Comparison of ENCODE assay signal across 20 cellular contexts in genomic region chr7:216360-217300, GRCh38. TPM values are rescaled to one million over a fixed set of nuclear protein-coding genes. Genes with fewer than 3 reads are reported as not detected.
DNase-seq lines count a peak whose midpoint lies in the region; ATAC-seq, FAIRE-seq and TF ChIP-seq lines count a peak whose summit lies in the region.
"Had no signal": no experiment of that assay in that cellular context is flagged by ENCODE, and none has a peak within 500 bp of the region (broad histone marks: within the 10 kb centered on the region; RNA-seq: fewer than 3 reads in every experiment).

No MANE protein-coding gene starts in this region.

- TF ChIP-seq POLR2A in K562 (conservative IDR thresholded peaks at IDR 0.05) = no peak

- TF ChIP-seq EP300 in K562 (IDR thresholded peaks at IDR 0.05; ENCODE audit: low read length) = no peak

- H3K4me1 Mint-ChIP-seq in activated CD8-positive, alpha-beta memory T cell treated with anti-CD3 and anti-CD28 coated beads, Interleukin-2, amount 10 ng/mL, durations not matched to agents 7 days and 5 days = no peaks in the 10 kb centered on the region

- H3K9ac ChIP-seq in BLaER1 treated with 17β-estradiol and CSF1 and Interleukin-3, amounts not matched to agents 10 nM and 100 nM = peak overlapping the region in 4 of 11 experiments; percentile 28 to 46 (median 36); a peak in 3 of 22 replicates
- no peak overlapping the region for H3K9ac ChIP-seq in K562 (ENCODE audit: insufficient read depth in 1 of 2, low read depth in 2 of 2, low read length in 2 of 2)

- in situ Hi-C loops in K562 (cut with MboI) = no loop called here

- no peak overlapping the region for H3K4me3 Mint-ChIP-seq in activated CD8-positive, alpha-beta memory T cell treated with anti-CD3 and anti-CD28 coated beads, Interleukin-2, amount 10 ng/mL, durations not matched to agents 7 days and 5 days
- H3K4me3 Mint-ChIP-seq: activated T-cell treated with anti-CD3 and anti-CD28 coated beads, Interleukin-2, amount 50 U/mL, for 72 hours; dendritic cell treated with granulocyte-macrophage colony-stimulating factor and Interleukin-4, amounts not matched to agents 40 ng/mL and 50 ng/mL, for 4 days had no signal

- H3K27me3 Mint-ChIP-seq in activated CD8-positive, alpha-beta memory T cell treated with anti-CD3 and anti-CD28 coated beads, Interleukin-2, amount 10 ng/mL, durations not matched to agents 7 days and 5 days = no peaks in the 10 kb centered on the region
- H3K27me3 Mint-ChIP-seq: dendritic cell treated with granulocyte-macrophage colony-stimulating factor and Interleukin-4, amounts not matched to agents 40 ng/mL and 50 ng/mL, for 4 days had no signal

- H3K79me2 ChIP-seq in K562 (ENCODE audit: control insufficient read depth, insufficient read depth, low read length) = no peaks in the 10 kb centered on the region

- peak overlapping the region in 3 of 11 experiments; percentile 25 to 53 (median 37); a peak in 4 of 22 replicates for H3K27ac ChIP-seq in BLaER1 treated with 17β-estradiol and CSF1 and Interleukin-3, amounts not matched to agents 10 nM and 100 nM
- H3K27ac ChIP-seq in K562 (ENCODE audit: extremely low read depth, low read depth, low read length) (no peak overlapping the region), left ventricle myocardium inferior (replicated peaks) (peak overlapping the region; percentile 69)
- H3K27ac ChIP-seq: neutrophil, spleen had no signal

- TF ChIP-seq CTCF in K562 (IDR thresholded peaks at IDR 0.05 in 2 of 3, conservative IDR thresholded peaks at IDR 0.05 in 1 of 3; ENCODE audit: insufficient read depth in 2 of 3, low read depth in 1 of 3, low read length in 3 of 3) = no peak
- no peak for TF ChIP-seq CTCF in left ventricle myocardium inferior (IDR thresholded peaks at IDR 0.05; ENCODE audit: borderline replicate concordance)

- no peak for FAIRE-seq in K562 (lab: Jason Lieb, UNC)
- FAIRE-seq: GM12878, TTC549 had no signal

- CTCF ChIA-PET in K562 (lab: Yijun Ruan, JAX; ENCODE audit: low intra/inter-chr PET ratio) = no interaction called here
- CTCF ChIA-PET in activated CD8-positive, alpha-beta memory T cell treated with anti-CD3 and anti-CD28 coated beads, Interleukin-2, amount 10 ng/mL, durations not matched to agents 7 days and 5 days (lab: Charles Lee) = no interaction called here

- peaks cover 38 to 77% (median 66%) of the 10 kb centered on the region in 11 experiments for H3K36me3 ChIP-seq in BLaER1 treated with 17β-estradiol and CSF1 and Interleukin-3, amounts not matched to agents 10 nM and 100 nM
- H3K36me3 ChIP-seq in K562 (ENCODE audit: control insufficient read depth, insufficient read depth, low read length) = no peaks in the 10 kb centered on the region
- peaks cover 23% of the 10 kb centered on the region for H3K36me3 ChIP-seq in left ventricle myocardium inferior
- H3K36me3 ChIP-seq: neutrophil had no signal

- BruUV-seq in K562 (replicated peaks; lab: Mats Ljungman, UMichigan) = no TSS peak

- H3K36me3 Mint-ChIP-seq in activated CD8-positive, alpha-beta memory T cell treated with anti-CD3 and anti-CD28 coated beads, Interleukin-2, amount 10 ng/mL, durations not matched to agents 7 days and 5 days = no peaks in the 10 kb centered on the region

- peak overlapping the region in 7 of 11 experiments; percentile 5 to 50 (median 40); a peak in 9 of 22 replicates for H3K4me2 ChIP-seq in BLaER1 treated with 17β-estradiol and CSF1 and Interleukin-3, amounts not matched to agents 10 nM and 100 nM
- no peak overlapping the region for H3K4me2 ChIP-seq in K562 (ENCODE audit: insufficient read depth, low read length)

- peaks cover 30 to 83% (median 69%) of the 10 kb centered on the region in 11 experiments; a peak in 21 of 22 replicates for H4K20me1 ChIP-seq in BLaER1 treated with 17β-estradiol and CSF1 and Interleukin-3, amounts not matched to agents 10 nM and 100 nM
- peaks cover 7% of the 10 kb centered on the region; the same call in 1 of the 2 replicates for H4K20me1 ChIP-seq in K562 (replicated peaks; ENCODE audit: control insufficient read depth, insufficient read depth, low read length)

- POLR2A ChIA-PET in K562 (lab: Yijun Ruan, JAX) = no interaction called here

- no peak overlapping the region for H2AFZ ChIP-seq in K562 (ENCODE audit: low read depth, low read length)

- peaks cover 20 to 44% (median 37%) of the 10 kb centered on the region in 10 experiments for H3K4me1 ChIP-seq in BLaER1 treated with 17β-estradiol and CSF1 and Interleukin-3, amounts not matched to agents 10 nM and 100 nM
- H3K4me1 ChIP-seq in K562 (replicated peaks in 1 of 2; ENCODE audit: control insufficient read depth in 2 of 2, insufficient read depth in 2 of 2, low read length in 2 of 2) (peaks cover 0 to 35% of the 10 kb centered on the region in 2 experiments; a peak in 3 of 5 replicates), left ventricle myocardium inferior (peaks cover 31% of the 10 kb centered on the region)

- H3K9me1 ChIP-seq in K562 (ENCODE audit: control insufficient read depth, insufficient read depth, low read length) = no peaks in the 10 kb centered on the region

- no peak overlapping the region for H3K27ac Mint-ChIP-seq in activated CD8-positive, alpha-beta memory T cell treated with anti-CD3 and anti-CD28 coated beads, Interleukin-2, amount 10 ng/mL, durations not matched to agents 7 days and 5 days
- H3K27ac Mint-ChIP-seq: activated T-cell treated with anti-CD3 and anti-CD28 coated beads, Interleukin-2, amount 50 U/mL, for 72 hours; dendritic cell treated with granulocyte-macrophage colony-stimulating factor and Interleukin-4, amounts not matched to agents 40 ng/mL and 50 ng/mL, for 4 days had no signal

- H3K4me3 ChIP-seq in BLaER1 treated with 17β-estradiol and CSF1 and Interleukin-3, amounts not matched to agents 10 nM and 100 nM = no peak overlapping the region
- H3K4me3 ChIP-seq in K562 (no peak overlapping the region), left ventricle myocardium inferior (no peak overlapping the region)
- H3K4me3 ChIP-seq: GM12878, spleen had no signal

- intact Hi-C loops in K562 (cut with micrococcal nuclease) (no loop called here), left ventricle myocardium inferior (cut with micrococcal nuclease) (no loop called here), posterior vena cava (cut with DNase I) (no loop called here)

- ATAC-seq in K562 (peak; percentile 28; the same call in 2 of the 3 replicates), HG03442 (IDR thresholded peaks at IDR 0.05; ENCODE audit: unreplicated experiment) (no peak)
- ATAC-seq in activated CD8-positive, alpha-beta memory T cell treated with anti-CD3 and anti-CD28 coated beads, Interleukin-2, amount 10 ng/mL, durations not matched to agents 7 days and 5 days = no peak
- ATAC-seq: activated T-cell treated with anti-CD3 and anti-CD28 coated beads, Interleukin-2, amount 50 U/mL, for 72 hours; GM12878; SK-N-SH treated with all-trans-retinoic acid at 6 μM for 48 hours had no signal

- peaks cover 0 to 5% (median 0%) of the 10 kb centered on the region in 11 experiments; a peak in 1 of 22 replicates for H3K9me3 ChIP-seq in BLaER1 treated with 17β-estradiol and CSF1 and Interleukin-3, amounts not matched to agents 10 nM and 100 nM (replicated peaks in 1 of 11)
- H3K9me3 ChIP-seq in K562 (replicated peaks; ENCODE audit: control insufficient read depth, insufficient read depth, low read depth, low read length) (no peaks in the 10 kb centered on the region), left ventricle myocardium inferior (replicated peaks) (no peaks in the 10 kb centered on the region)
- H3K9me3 ChIP-seq: Caco-2, neutrophil, spleen had no signal

- 17% methylated on average over 21 of the region's 24 CpGs for WGBS in K562 (ENCODE audit: insufficient coverage, low coverage, missing lambda C conversion rate)

- DNase-seq in K562 (ENCODE audit: extremely low read depth in 1 of 4, low spot score in 3 of 4) = no peak
- DNase-seq in left ventricle myocardium inferior = peak; percentile 53
- peak; percentile 89 for DNase-seq in posterior vena cava (ENCODE audit: low spot score)
- DNase-seq in Ammon's horn (ENCODE audit: low spot score) = no peak
- DNase-seq in activated CD8-positive, alpha-beta memory T cell treated with anti-CD3 and anti-CD28 coated beads, Interleukin-2, amount 10 ng/mL, durations not matched to agents 7 days and 5 days = no peak
- DNase-seq in OCI-M1 (lab: John Stamatoyannopoulos, UW) = no peak
- DNase-seq: activated CD4-positive, alpha-beta T cell treated with anti-CD3 and anti-CD28 coated beads, Interleukin-2, amount 50 U/mL, for 4 hours; activated T-cell treated with anti-CD3 and anti-CD28 coated beads, Interleukin-2, amount 50 U/mL, for 72 hours; Caco-2; NCI-H1694; NCI-H510A; spleen; stimulated activated naive CD4-positive, alpha-beta T cell treated with Interleukin-2 at 50 U/mL for 16 hours had no signal

- TF ChIP-seq RAD21 in K562 (CRISPR knock-in tag; conservative IDR thresholded peaks at IDR 0.05 in 1 of 2, IDR thresholded peaks at IDR 0.05 in 1 of 2) = no peak

- H3K27me3 ChIP-seq in BLaER1 treated with 17β-estradiol and CSF1 and Interleukin-3, amounts not matched to agents 10 nM and 100 nM = peaks cover 0 to 15% (median 0%) of the 10 kb centered on the region in 11 experiments; a peak in 1 of 22 replicates
- peaks cover 21 to 67% of the 10 kb centered on the region in 2 experiments; a peak in 3 of 5 replicates for H3K27me3 ChIP-seq in K562 (ENCODE audit: control insufficient read depth in 2 of 2, insufficient read depth in 2 of 2, low read length in 2 of 2)
- H3K27me3 ChIP-seq in left ventricle myocardium inferior (ENCODE audit: low read depth) = no peaks in the 10 kb centered on the region
- H3K27me3 ChIP-seq: neutrophil had no signal

- H3K9me3 Mint-ChIP-seq in activated CD8-positive, alpha-beta memory T cell treated with anti-CD3 and anti-CD28 coated beads, Interleukin-2, amount 10 ng/mL, durations not matched to agents 7 days and 5 days (ENCODE audit: low read depth) = no peaks in the 10 kb centered on the region
- H3K9me3 Mint-ChIP-seq: activated T-cell treated with anti-CD3 and anti-CD28 coated beads, Interleukin-2, amount 50 U/mL, for 72 hours; dendritic cell treated with granulocyte-macrophage colony-stimulating factor and Interleukin-4, amounts not matched to agents 40 ng/mL and 50 ng/mL, for 4 days had no signal

RNA-seq across cellular contexts. Expression of gene FAM20C, which starts 24.3 kb away (rescaled TPM):
- not detected in 2 replicates for total RNA-seq in K562 (2011; cell fraction: chromatin; rRNA removed; ENCODE audit: low replicate concordance)
- total RNA-seq in K562 (2011; cell fraction: nucleolus; rRNA removed) = not detected in 2 replicates
- not detected in 2 replicates for total RNA-seq in K562 (2011; cell fraction: nucleoplasm; rRNA removed)
- not detected in 2 replicates for total RNA-seq in K562 (2014; rRNA removed)
- total RNA-seq in K562 (2014; rRNA removed; fragmentation: Illumina TruSeq; extraction: Trizol) = not detected in 2 replicates
- not detected in 2 replicates for total RNA-seq in K562 (2015; rRNA removed; fragmentation: Illumina TruSeq; extraction: Trizol)
- total RNA-seq in K562 (2021) = 0.09 and 0.20 TPM in 2 replicates
- polyA plus RNA-seq in K562 (2011; rRNA removed) = not detected in 2 replicates
- not detected in 2 replicates for polyA plus RNA-seq in K562 (2011; cell fraction: cytosol; rRNA removed)
- not detected in 2 replicates for polyA plus RNA-seq in K562 (2011; cell fraction: nucleus; rRNA removed)
- not detected in 2 replicates for polyA plus RNA-seq in K562 (2012)
- not detected in 2 replicates for polyA plus RNA-seq in K562 (2014; fragmentation: Illumina TruSeq; extraction: Trizol)
- polyA plus RNA-seq in K562 (2014; fragmentation: Nextera tagmentation; extraction: Ambion mirVana) = not detected
- not detected in 2 replicates for polyA plus RNA-seq in K562 (2014; rRNA removed)
- not detected in 2 replicates for polyA minus RNA-seq in K562 (2011; rRNA and poly(A)+ RNA removed)
- polyA minus RNA-seq in K562 (2011; cell fraction: cytosol; rRNA and poly(A)+ RNA removed) = 0.64 TPM in 1 of 2 replicates, not detected in the other
- not detected in 2 replicates for polyA minus RNA-seq in K562 (2011; cell fraction: nucleus; rRNA and poly(A)+ RNA removed)
- total RNA-seq in left ventricle myocardium inferior = 22.2 TPM
- total RNA-seq in posterior vena cava = 10 to 100 TPM; 56.6 to 74.3 TPM
- total RNA-seq in activated CD8-positive, alpha-beta memory T cell treated with anti-CD3 and anti-CD28 coated beads, Interleukin-2, amount 10 ng/mL, durations not matched to agents 7 days and 5 days = under 1 TPM; 0.45 to 0.73 TPM
- polyA plus RNA-seq: GM12878 had no signal

Comparison
In these comparisons a context has a peak if more than half of its experiments do, and no peak if none do; other contexts are left out.
1. DNase-seq: peak in left ventricle myocardium inferior (single experiment) and posterior vena cava (single experiment); none in K562 (0 of 4), Ammon's horn (single experiment), activated CD8-positive, alpha-beta memory T cell treated with anti-CD3 and anti-CD28 coated beads, Interleukin-2, amount 10 ng/mL, durations not matched to agents 7 days and 5 days (single experiment) and OCI-M1 (single experiment).
2. RNA of gene FAM20C, which starts 24.3 kb away (total RNA-seq): 56.6 to 74.3 TPM in posterior vena cava and 22.2 TPM in left ventricle myocardium inferior (single experiment); 0.45 to 0.73 TPM in activated CD8-positive, alpha-beta memory T cell treated with anti-CD3 and anti-CD28 coated beads, Interleukin-2, amount 10 ng/mL, durations not matched to agents 7 days and 5 days and 0.09 to 0.20 TPM in K562; every median in the first group is over 10 times any median in the second.